ENCODE assay signal across 8 cellular contexts in genomic region chr16:55701442-55702319, GRCh38. TPM values are rescaled to one million over a fixed set of nuclear protein-coding genes. Genes with fewer than 3 reads are reported as not detected.
A peak's percentile ranks its signal among the peaks of the same experiment; 100 is the strongest.
DNase-seq lines count a peak whose midpoint lies in the region; ATAC-seq and TF ChIP-seq lines count a peak whose summit lies in the region.

No MANE protein-coding gene starts in this region.

- intact Hi-C loops in activated CD8-positive, alpha-beta T cell treated with anti-CD3 and anti-CD28 coated beads for 36 hours (cut with micrococcal nuclease), result no loop called here
- intact Hi-C loops in posterior vena cava (cut with DNase I), result loop anchor here (5.0 kb wide), 1 partner anchor 239 kb away; no protein-coding TSS in a partner anchor

- H3K4me1 ChIP-seq in foreskin keratinocyte, result no peaks in the 10 kb centered on the region

- POLR2A ChIA-PET in HEK293T (lab: Yijun Ruan, JAX), result no interaction called here
- POLR2A ChIA-PET in activated CD8-positive, alpha-beta T cell treated with anti-CD3 and anti-CD28 coated beads for 36 hours (lab: Charles Lee), result no interaction called here

- no peak overlapping the region for H3K27ac Mint-ChIP-seq in activated CD8-positive, alpha-beta T cell treated with anti-CD3 and anti-CD28 coated beads for 36 hours

- H3K27ac ChIP-seq in foreskin keratinocyte, result no peak overlapping the region

- peaks cover 7% of the 10 kb centered on the region for H3K27me3 ChIP-seq in foreskin keratinocyte

- H3K4me1 Mint-ChIP-seq in activated CD8-positive, alpha-beta T cell treated with anti-CD3 and anti-CD28 coated beads for 36 hours (ENCODE audit: low read depth), result peaks cover 6% of the 10 kb centered on the region

- H3K36me3 Mint-ChIP-seq in activated CD8-positive, alpha-beta T cell treated with anti-CD3 and anti-CD28 coated beads for 36 hours (ENCODE audit: low read depth), result no peaks in the 10 kb centered on the region

- CTCF ChIA-PET in HEK293T (lab: Yijun Ruan, JAX), result interaction anchor here (0.5 to 5.5 kb wide), 6 partner anchors 14 to 236 kb away, joined by 3 to 47 read pairs (median 4); no protein-coding TSS in a partner anchor
- CTCF ChIA-PET in activated CD8-positive, alpha-beta T cell treated with anti-CD3 and anti-CD28 coated beads for 36 hours (lab: Charles Lee), result interaction anchor here (0.7 to 7.4 kb wide), 4 partner anchors 50 to 237 kb away, joined by 3 to 121 read pairs (median 10); no protein-coding TSS in a partner anchor

- H3K9me3 Mint-ChIP-seq in activated CD8-positive, alpha-beta T cell treated with anti-CD3 and anti-CD28 coated beads for 36 hours, result no peaks in the 10 kb centered on the region

- DNase-seq in activated CD4-positive, alpha-beta T cell treated with anti-CD3 and anti-CD28 coated beads for 24 hours (ENCODE audit: low read depth in 2 of 2), result peak; percentile 14 to 23
- DNase-seq in activated CD4-positive, alpha-beta T cell treated with anti-CD3 and anti-CD28 coated beads for 1 hour, result no peak
- peak; percentile 67 for DNase-seq in HEK293T (ENCODE audit: extremely low spot score)
- DNase-seq in NCI-H146 (lab: John Stamatoyannopoulos, UW), result peak; percentile 27
- peak; percentile 57 for DNase-seq in activated CD8-positive, alpha-beta T cell treated with anti-CD3 and anti-CD28 coated beads for 36 hours
- DNase-seq in foreskin keratinocyte, result peak in 1 of 2 donors; percentile 35
- peak; percentile 85 for DNase-seq in posterior vena cava (ENCODE audit: low spot score)

- peak; percentile 37 for TF ChIP-seq CTCF in activated CD8-positive, alpha-beta T cell treated with anti-CD3 and anti-CD28 coated beads for 36 hours (IDR thresholded peaks at IDR 0.05)
- TF ChIP-seq CTCF in foreskin keratinocyte (conservative IDR thresholded peaks at IDR 0.05), result peak; percentile 77

- no peak overlapping the region for H3K4me3 Mint-ChIP-seq in activated CD8-positive, alpha-beta T cell treated with anti-CD3 and anti-CD28 coated beads for 36 hours

- ATAC-seq in activated CD8-positive, alpha-beta T cell treated with anti-CD3 and anti-CD28 coated beads for 36 hours, result peak; percentile 76
- ATAC-seq in foreskin keratinocyte (peak; percentile 80), HG03196 (IDR thresholded peaks at IDR 0.05; ENCODE audit: unreplicated experiment) (no peak)

- peaks cover 3% of the 10 kb centered on the region for H3K27me3 Mint-ChIP-seq in activated CD8-positive, alpha-beta T cell treated with anti-CD3 and anti-CD28 coated beads for 36 hours

TF ChIP-seq in HEK293T, 16 proteins besides CTCF, POLR2A, EP300 and RAD21:
- TF ChIP-seq L3MBTL2 (conservative IDR thresholded peaks at IDR 0.05) (no peak), SUZ12 (IDR thresholded peaks at IDR 0.05) (no peak), ZNF384 (IDR thresholded peaks at IDR 0.05) (no peak), FOXM1 (IDR thresholded peaks at IDR 0.05; ENCODE audit: borderline replicate concordance) (no peak)

RNA-seq across cellular contexts. Expression of gene SLC6A2, which starts 45.9 kb away (rescaled TPM):
- not detected for total RNA-seq in activated CD8-positive, alpha-beta T cell treated with anti-CD3 and anti-CD28 coated beads for 36 hours
- 0.07 TPM in 1 of 2 replicates, not detected in the other for total RNA-seq in foreskin keratinocyte
- polyA plus RNA-seq in foreskin keratinocyte, result not detected in 2 replicates
- total RNA-seq in posterior vena cava, result under 1 TPM in 1 of 2 donors, not detected in 1; 0.23 TPM
